ENCODE assay signal across 32 cellular contexts in the genomic region with DNA sequence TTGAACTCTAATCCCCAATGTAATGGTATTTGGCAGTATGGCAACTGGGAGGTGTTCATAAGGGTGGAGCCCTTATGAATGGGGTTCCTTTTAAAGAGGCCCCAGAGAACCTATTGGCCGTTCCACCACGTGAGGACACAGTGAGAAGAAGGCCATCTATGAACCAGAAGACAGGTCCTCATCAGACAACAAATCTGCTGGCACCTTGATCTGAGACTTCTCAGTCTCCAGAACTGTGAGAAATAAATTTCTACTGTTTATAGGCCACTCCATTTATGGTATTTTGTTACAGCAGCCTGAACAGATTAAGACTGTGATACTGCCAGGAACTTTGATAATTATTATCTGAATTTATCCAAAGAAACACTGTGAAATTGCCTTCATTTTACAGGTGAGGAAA.
"Had no signal": no experiment of that assay in that cellular context is flagged by ENCODE, and none has a peak within 500 bp of the region (broad histone marks: within the 10 kb centered on the region; RNA-seq: fewer than 3 reads in every experiment).

No MANE protein-coding gene starts in this region.

- H3K27ac Mint-ChIP-seq: activated B cell treated with CpG ODN at 0.5 μM for 24 hours; activated CD4-positive, alpha-beta memory T cell treated with anti-CD3 and anti-CD28 coated beads for 36 hours; activated naive CD8-positive, alpha-beta T cell treated with anti-CD3 and anti-CD28 coated beads for 36 hours had no signal

- DNase-seq: activated B cell treated with CpG ODN at 0.5 μM for 24 hours; activated CD4-positive, alpha-beta memory T cell treated with anti-CD3 and anti-CD28 coated beads for 36 hours; activated CD4-positive, alpha-beta T cell treated with anti-CD3 and anti-CD28 coated beads for 4 hours; activated CD4-positive, alpha-beta T cell treated with anti-CD3 and anti-CD28 coated beads, Interleukin-2, amount 50 U/mL, for 1 hour; activated CD4-positive, CD25-positive, alpha-beta regulatory T cell treated with anti-CD3 and anti-CD28 coated beads, Interleukin-2, amount 50 U/mL, for 72 hours; activated CD8-positive, alpha-beta memory T cell treated with anti-CD3 and anti-CD28 coated beads, Interleukin-2, amount 50 U/mL, for 4 hours; activated effector memory CD4-positive, alpha-beta T cell treated with Interleukin-2 at 50 U/mL for 16 hours; activated naive CD4-positive, alpha-beta T cell treated with anti-CD3 and anti-CD28 coated beads, Interleukin-2, amount 50 U/mL, for 16 hours; activated naive CD8-positive, alpha-beta T cell treated with anti-CD3 and anti-CD28 coated beads for 36 hours; activated T-cell treated with anti-CD3 and anti-CD28 coated beads for 4 hours; activated T-cell treated with anti-CD3 and anti-CD28 coated beads, Interleukin-2, amount 50 U/mL, for 4 hours; amygdala; NCI-H1105; NCI-H1417 treated with DMSO at 0.1 percent for 48 hours; NCI-H187 treated with DMSO at 0.1 percent for 48 hours; NCI-H2081; NCI-H2171 treated with DMSO at 0.1 percent for 48 hours; NCI-H2227 treated with DMSO at 0.1 percent for 48 hours; NCI-H446; NCI-H524; NCI-H69; Peyer's patch; RPMI8226; SIG-M5; SW 1271; T-helper 1 cell; T-helper 2 cell; T-helper 9 cell had no signal

- H3K4me3 ChIP-seq: ascending aorta, cardiac muscle cell, K562, Peyer's patch had no signal

- H3K4me1 Mint-ChIP-seq: activated B cell treated with CpG ODN at 0.5 μM for 24 hours; activated naive CD8-positive, alpha-beta T cell treated with anti-CD3 and anti-CD28 coated beads for 36 hours had no signal

- ATAC-seq: activated T-cell treated with anti-CD3 and anti-CD28 coated beads, Interleukin-2, amount 50 U/mL, for 4 hours; K562; Right ventricle myocardium inferior had no signal

- H3K9me3 ChIP-seq: ascending aorta, Peyer's patch had no signal

- H3K27me3 ChIP-seq: ascending aorta, cardiac muscle cell, Peyer's patch had no signal

- H3K9me3 Mint-ChIP-seq: activated B cell treated with CpG ODN at 0.5 μM for 24 hours; activated CD4-positive, alpha-beta memory T cell treated with anti-CD3 and anti-CD28 coated beads for 36 hours; activated naive CD8-positive, alpha-beta T cell treated with anti-CD3 and anti-CD28 coated beads for 36 hours; activated T-cell treated with anti-CD3 and anti-CD28 coated beads, Interleukin-2, amount 50 U/mL, for 4 hours had no signal

- H3K36me3 ChIP-seq: ascending aorta, cardiac muscle cell, Peyer's patch had no signal

- H3K4me3 Mint-ChIP-seq: activated B cell treated with CpG ODN at 0.5 μM for 24 hours; activated CD4-positive, alpha-beta memory T cell treated with anti-CD3 and anti-CD28 coated beads for 36 hours; activated naive CD8-positive, alpha-beta T cell treated with anti-CD3 and anti-CD28 coated beads for 36 hours; activated T-cell treated with anti-CD3 and anti-CD28 coated beads, Interleukin-2, amount 50 U/mL, for 4 hours had no signal

- H3K27ac ChIP-seq: ascending aorta, cardiac muscle cell, Peyer's patch had no signal

- H3K27me3 Mint-ChIP-seq: activated CD4-positive, alpha-beta memory T cell treated with anti-CD3 and anti-CD28 coated beads for 36 hours had no signal

- H3K36me3 Mint-ChIP-seq: activated CD4-positive, alpha-beta memory T cell treated with anti-CD3 and anti-CD28 coated beads for 36 hours; activated naive CD8-positive, alpha-beta T cell treated with anti-CD3 and anti-CD28 coated beads for 36 hours had no signal
